In genomic region chr13:75774176-75774575, GRCh38 we compare ENCODE assay signal across 21 cellular contexts.
DNase-seq lines count a peak whose midpoint lies in the region; ATAC-seq and TF ChIP-seq lines count a peak whose summit lies in the region.
"Had no signal": no experiment of that assay in that cellular context is flagged by ENCODE, and none has a peak within 500 bp of the region (broad histone marks: within the 10 kb centered on the region; RNA-seq: fewer than 3 reads in every experiment).

No MANE protein-coding gene starts in this region.

- H4K20me1 ChIP-seq in hepatocyte (ENCODE audit: insufficient read depth, poor library complexity, severe bottlenecking): no peaks in the 10 kb centered on the region

- no peak overlapping the region for H3K4me3 ChIP-seq in hepatocyte

- peaks cover 2 to 5% of the 10 kb centered on the region in 2 donors for H3K9me3 Mint-ChIP-seq in activated T-cell treated with anti-CD3 and anti-CD28 coated beads, Interleukin-2, amount 50 U/mL, for 72 hours
- H3K9me3 Mint-ChIP-seq in activated naive CD8-positive, alpha-beta T cell treated with anti-CD3 and anti-CD28 coated beads for 36 hours: peaks cover 15% of the 10 kb centered on the region
- H3K9me3 Mint-ChIP-seq in activated T-helper 2 cell treated with anti-CD3 and anti-CD28 coated beads, Interferon-gamma antibody, Interleukin-2, Interleukin-4, amounts not matched to agents 10 μg/mL and 5 μg/mL and 100 μg/mL, durations not matched to agents 14 hours and 24 hours and 36 hours: peaks cover 6% of the 10 kb centered on the region

- H3K9me3 ChIP-seq in hepatocyte (ENCODE audit: low read depth): no peaks in the 10 kb centered on the region

- H3K36me3 ChIP-seq in hepatocyte (replicated peaks; ENCODE audit: insufficient read depth, low read depth): no peaks in the 10 kb centered on the region

- 84% methylated on average over 1 of the region's 1 CpG for WGBS in hepatocyte (ENCODE audit: low lambda C conversion rate, missing lambda C conversion rate)

- no peak overlapping the region for H3K4me2 ChIP-seq in hepatocyte

- no peaks in the 10 kb centered on the region for H3K27me3 Mint-ChIP-seq in activated T-cell treated with anti-CD3 and anti-CD28 coated beads, Interleukin-2, amount 50 U/mL, for 72 hours (ENCODE audit: low read depth)
- H3K27me3 Mint-ChIP-seq in activated naive CD8-positive, alpha-beta T cell treated with anti-CD3 and anti-CD28 coated beads for 36 hours: no peaks in the 10 kb centered on the region
- no peaks in the 10 kb centered on the region for H3K27me3 Mint-ChIP-seq in activated T-helper 2 cell treated with anti-CD3 and anti-CD28 coated beads, Interferon-gamma antibody, Interleukin-2, Interleukin-4, amounts not matched to agents 10 μg/mL and 5 μg/mL and 100 μg/mL, durations not matched to agents 14 hours and 24 hours and 36 hours (ENCODE audit: low read depth)
- H3K27me3 Mint-ChIP-seq: B cell had no signal

- peaks cover 2 to 15% of the 10 kb centered on the region in 2 donors for H3K36me3 Mint-ChIP-seq in activated T-cell treated with anti-CD3 and anti-CD28 coated beads, Interleukin-2, amount 50 U/mL, for 72 hours (ENCODE audit: insufficient read depth in 2 of 2)
- peaks cover 37% of the 10 kb centered on the region for H3K36me3 Mint-ChIP-seq in activated naive CD8-positive, alpha-beta T cell treated with anti-CD3 and anti-CD28 coated beads for 36 hours
- H3K36me3 Mint-ChIP-seq in activated T-helper 2 cell treated with anti-CD3 and anti-CD28 coated beads, Interferon-gamma antibody, Interleukin-2, Interleukin-4, amounts not matched to agents 10 μg/mL and 5 μg/mL and 100 μg/mL, durations not matched to agents 14 hours and 24 hours and 36 hours (ENCODE audit: low read depth): peaks cover 17% of the 10 kb centered on the region

- no peaks in the 10 kb centered on the region for H3K27me3 ChIP-seq in hepatocyte

- H3K27ac ChIP-seq in hepatocyte: peak overlapping the region; percentile 83

- peaks cover 37% of the 10 kb centered on the region for H3K4me1 ChIP-seq in hepatocyte (ENCODE audit: insufficient read depth)

- peaks cover 25% of the 10 kb centered on the region for H3K4me1 Mint-ChIP-seq in activated T-cell treated with anti-CD3 and anti-CD28 coated beads, Interleukin-2, amount 50 U/mL, for 72 hours (ENCODE audit: low read depth)
- H3K4me1 Mint-ChIP-seq in activated naive CD8-positive, alpha-beta T cell treated with anti-CD3 and anti-CD28 coated beads for 36 hours: peaks cover 33% of the 10 kb centered on the region
- peaks cover 6% of the 10 kb centered on the region for H3K4me1 Mint-ChIP-seq in activated T-helper 2 cell treated with anti-CD3 and anti-CD28 coated beads, Interferon-gamma antibody, Interleukin-2, Interleukin-4, amounts not matched to agents 10 μg/mL and 5 μg/mL and 100 μg/mL, durations not matched to agents 14 hours and 24 hours and 36 hours (ENCODE audit: low read depth)
- H3K4me1 Mint-ChIP-seq: B cell had no signal

- H3K4me3 Mint-ChIP-seq in activated T-cell treated with anti-CD3 and anti-CD28 coated beads, Interleukin-2, amount 50 U/mL, for 72 hours: no peak overlapping the region
- no peak overlapping the region for H3K4me3 Mint-ChIP-seq in activated naive CD8-positive, alpha-beta T cell treated with anti-CD3 and anti-CD28 coated beads for 36 hours
- H3K4me3 Mint-ChIP-seq in activated T-helper 2 cell treated with anti-CD3 and anti-CD28 coated beads, Interferon-gamma antibody, Interleukin-2, Interleukin-4, amounts not matched to agents 10 μg/mL and 5 μg/mL and 100 μg/mL, durations not matched to agents 14 hours and 24 hours and 36 hours (ENCODE audit: low read depth): no peak overlapping the region
- H3K4me3 Mint-ChIP-seq: B cell had no signal

- intact Hi-C loops in activated T-helper 2 cell treated with anti-CD3 and anti-CD28 coated beads, Interferon-gamma antibody, Interleukin-2, Interleukin-4, amounts not matched to agents 10 μg/mL and 5 μg/mL and 100 μg/mL, durations not matched to agents 14 hours and 24 hours and 36 hours (cut with micrococcal nuclease): no loop called here

- peak overlapping the region; percentile 51 for H3K27ac Mint-ChIP-seq in activated T-cell treated with anti-CD3 and anti-CD28 coated beads, Interleukin-2, amount 50 U/mL, for 72 hours
- peak overlapping the region; percentile 8 for H3K27ac Mint-ChIP-seq in activated naive CD8-positive, alpha-beta T cell treated with anti-CD3 and anti-CD28 coated beads for 36 hours
- H3K27ac Mint-ChIP-seq in activated T-helper 2 cell treated with anti-CD3 and anti-CD28 coated beads, Interferon-gamma antibody, Interleukin-2, Interleukin-4, amounts not matched to agents 10 μg/mL and 5 μg/mL and 100 μg/mL, durations not matched to agents 14 hours and 24 hours and 36 hours: no peak overlapping the region
- H3K27ac Mint-ChIP-seq: B cell had no signal

- H3K79me2 ChIP-seq in hepatocyte: peaks cover 74% of the 10 kb centered on the region

- DNase-seq in activated T-cell treated with anti-CD3 and anti-CD28 coated beads, Interleukin-2, amount 50 U/mL, for 72 hours: no peak
- no peak for DNase-seq in activated T-cell treated with anti-CD3 and anti-CD28 coated beads, Interleukin-2, amount 50 U/mL, for 48 hours
- DNase-seq in activated naive CD8-positive, alpha-beta T cell treated with anti-CD3 and anti-CD28 coated beads for 36 hours: no peak
- no peak for DNase-seq in hepatocyte (ENCODE audit: low spot score)
- DNase-seq in stimulated activated CD8-positive, alpha-beta memory T cell treated with anti-CD3 and anti-CD28 coated beads, Interleukin-4, amount 100 ng/mL, for 48 hours: no peak
- DNase-seq in activated T-helper 2 cell treated with anti-CD3 and anti-CD28 coated beads, Interferon-gamma antibody, Interleukin-2, Interleukin-4, amounts not matched to agents 10 μg/mL and 5 μg/mL and 100 μg/mL, durations not matched to agents 14 hours and 24 hours and 36 hours (ENCODE audit: low spot score): no peak
- DNase-seq: 8988T, GDM1, KG1, NCI-H1105 treated with DMSO at 0.1 percent for 48 hours, NCI-H187 treated with DMSO at 0.1 percent for 48 hours, NCI-H2227 treated with DMSO at 0.1 percent for 48 hours, NCI-H524, NCI-H82, OCI-M1, SHP77 had no signal

- no peak overlapping the region for H2AFZ ChIP-seq in hepatocyte

- no peaks in the 10 kb centered on the region for H3K9me2 ChIP-seq in hepatocyte (replicated peaks; ENCODE audit: insufficient read depth)

- no peak for ATAC-seq in activated T-cell treated with anti-CD3 and anti-CD28 coated beads, Interleukin-2, amount 50 U/mL, for 72 hours (replicated peaks in 1 of 2)
- no peak for ATAC-seq in GM21528 (IDR thresholded peaks at IDR 0.05; ENCODE audit: low FRiP score, unreplicated experiment)
- no peak for ATAC-seq in GM18873 (IDR thresholded peaks at IDR 0.05; ENCODE audit: low FRiP score, unreplicated experiment)
- ATAC-seq: HCT116, HepG2 had no signal

- TF ChIP-seq CTCF in hepatocyte (IDR thresholded peaks at IDR 0.05; ENCODE audit: poor library complexity): no peak
